Comparison of ENCODE assay signal across 8 cellular contexts in genomic region chr17:1365445-1366039, GRCh38. TPM values are rescaled to one million over a fixed set of nuclear protein-coding genes. Genes with fewer than 3 reads are reported as not detected.
DNase-seq lines count a peak whose midpoint lies in the region; ATAC-seq and TF ChIP-seq lines count a peak whose summit lies in the region.

No MANE protein-coding gene starts in this region.

- peak overlapping the region in 1 of 2 donors; percentile 11 for H3K27ac ChIP-seq in coronary artery

- H3K36me3 ChIP-seq in H7 (replicated peaks; ENCODE audit: control insufficient read depth, insufficient read depth, low read length), result peaks cover 12% of the 10 kb centered on the region

- peak; percentile 78 for TF ChIP-seq CTCF in coronary artery (IDR thresholded peaks at IDR 0.05)

- ATAC-seq in GM18868 (IDR thresholded peaks at IDR 0.05; ENCODE audit: unreplicated experiment), result no peak

- DNase-seq in AML-193 (lab: John Stamatoyannopoulos, UW) (peak; percentile 34 to 55), H7 (peak; percentile 79), NCI-H460 (ENCODE audit: extremely low read depth, low read depth) (peak; percentile 81), coronary artery (ENCODE audit: low spot score) (no peak), left kidney (ENCODE audit: low read depth, low spot score) (peak; percentile 89)
- peak; percentile 37 for DNase-seq in activated CD4-positive, CD25-positive, alpha-beta regulatory T cell treated with anti-CD3 and anti-CD28 coated beads, Interleukin-2, amount 50 U/mL, for 72 hours
- DNase-seq in stimulated activated CD4-positive, alpha-beta T cell treated with anti-CD3 and anti-CD28 coated beads, TNF-alpha, amount 100 ng/mL, for 1 hour (ENCODE audit: low read depth in 3 of 3, low spot score in 1 of 3), result peak; percentile 13 to 25 (median 22)

- H3K4me3 ChIP-seq in H7 (ENCODE audit: insufficient read depth, low read depth, low read length), result no peak overlapping the region
- H3K4me3 ChIP-seq in coronary artery, result no peak overlapping the region

- no peaks in the 10 kb centered on the region for H3K27me3 ChIP-seq in H7 (ENCODE audit: control insufficient read depth, insufficient read depth, low read length)

RNA-seq across cellular contexts. Expression of gene YWHAE, which starts 34.5 kb away (rescaled TPM):
- 303 and 330 TPM in 2 replicates for total RNA-seq in H7 (2014; rRNA removed; shearing (Covaris generic))
- 417 and 518 TPM in 2 replicates for total RNA-seq in NCI-H460 (2014; rRNA removed; shearing (Covaris generic))
- 210 and 236 TPM in 2 replicates for polyA plus RNA-seq in NCI-H460 (2014; cell fraction: nucleus; rRNA removed)
